20 cellular contexts compared by ENCODE assay signal in genomic region chr7:102337002-102337401, GRCh38. TPM values are rescaled to one million over a fixed set of nuclear protein-coding genes. Genes with fewer than 3 reads are reported as not detected.
"Had no signal": no experiment of that assay in that cellular context is flagged by ENCODE, and none has a peak within 500 bp of the region (broad histone marks: within the 10 kb centered on the region; RNA-seq: fewer than 3 reads in every experiment).

No MANE protein-coding gene starts in this region.

RNA-seq across cellular contexts. Expression of gene SPDYE6, which starts 19.2 kb away (rescaled TPM):
- total RNA-seq: activated CD4-positive, alpha-beta memory T cell treated with anti-CD3 and anti-CD28 coated beads for 36 hours; activated CD4-positive, alpha-beta T cell treated with anti-CD3 and anti-CD28 coated beads, Interleukin-2, amount 10 ng/mL, durations not matched to agents 24 days and 14 days; activated CD8-positive, alpha-beta memory T cell treated with anti-CD3 and anti-CD28 coated beads for 36 hours; activated CD8-positive, alpha-beta T cell treated with anti-CD3 and anti-CD28 coated beads for 36 hours; activated naive CD4-positive, alpha-beta T cell treated with anti-CD3 and anti-CD28 coated beads for 36 hours; activated naive CD4-positive, alpha-beta T cell treated with anti-CD3 and anti-CD28 coated beads, Interleukin-2, amount 50 U/mL, for 72 hours; activated naive CD8-positive, alpha-beta T cell treated with anti-CD3 and anti-CD28 coated beads for 36 hours; activated T-cell treated with anti-CD3 and anti-CD28 coated beads, Interleukin-2, amount 50 U/mL, for 4 hours; activated T-cell treated with anti-CD3 and anti-CD28 coated beads, Interleukin-2, amount 50 U/mL, for 72 hours; activated T-helper 1 cell treated with anti-CD3 and anti-CD28 coated beads, Interleukin-12 subunit alpha, Interleukin-12 subunit beta, Interleukin-2, Interleukin-4 antibody, amounts not matched to agents 30 ng/mL and 10 ng/mL and 1 ng/mL, durations not matched to agents 14 hours and 24 hours and 36 hours; activated T-helper 17 cell treated with anti-CD3 and anti-CD28 coated beads, Interleukin-2, amount 50 U/mL, for 72 hours; adrenal gland; aorta; astrocyte; body of pancreas; cardiac septum; cerebellum; T-helper 17 cell; T-helper 2 cell treated with Interferon-gamma antibody and Interleukin-4, amounts not matched to agents 100 ng/mL and 5 ng/mL, for 36 hours; WTC11 had no signal
